10 cellular contexts compared by ENCODE assay signal in the genomic region with DNA sequence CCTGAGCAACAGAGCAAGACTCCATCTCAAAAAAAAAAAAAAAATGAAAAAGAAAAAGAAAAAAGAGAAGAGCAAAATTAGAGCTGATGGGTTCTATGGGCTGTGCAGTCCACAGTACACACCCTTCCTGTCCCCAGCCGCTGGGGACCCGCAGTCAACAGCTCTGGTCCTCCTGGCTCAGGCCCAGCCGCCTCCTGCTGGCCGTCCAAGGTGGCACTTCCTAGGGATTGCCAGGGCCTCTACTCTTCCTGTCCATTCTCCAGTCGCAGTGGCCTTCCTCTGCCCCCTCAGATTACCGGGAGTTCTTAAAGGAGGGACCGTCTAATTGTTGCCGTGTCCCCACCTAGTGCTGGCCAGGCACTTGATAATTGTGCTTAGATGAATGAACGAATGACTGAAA. TPM values are rescaled to one million over a fixed set of nuclear protein-coding genes. Genes with fewer than 3 reads are reported as not detected.
DNase-seq lines count a peak whose midpoint lies in the region; ATAC-seq and TF ChIP-seq lines count a peak whose summit lies in the region.
"Had no signal": no experiment of that assay in that cellular context is flagged by ENCODE, and none has a peak within 500 bp of the region (broad histone marks: within the 10 kb centered on the region; RNA-seq: fewer than 3 reads in every experiment).

No MANE protein-coding gene starts in this region.

- H3K4me2 ChIP-seq in Loucy (ENCODE audit: low read depth, low read length, poor library complexity, severe bottlenecking): no peak overlapping the region

- TF ChIP-seq CTCF in Loucy (conservative IDR thresholded peaks at IDR 0.05; ENCODE audit: low read length): peak; percentile 47
- no peak for TF ChIP-seq CTCF in brain microvascular endothelial cell (IDR thresholded peaks at IDR 0.05; ENCODE audit: low read depth, low read length, missing control alignments)
- TF ChIP-seq CTCF in esophagus squamous epithelium (IDR thresholded peaks at IDR 0.05): peak in 2 of 6 experiments; percentile 27 to 44
- TF ChIP-seq CTCF in left lung (IDR thresholded peaks at IDR 0.05): peak in 1 of 2 donors; percentile 18

- H3K27ac ChIP-seq in brain microvascular endothelial cell (no peak overlapping the region), esophagus squamous epithelium (no peak overlapping the region), left lung (no peak overlapping the region)
- no peak overlapping the region for H3K27ac ChIP-seq in naive thymus-derived CD4-positive, alpha-beta T cell (ENCODE audit: low read depth, low read length)
- H3K27ac ChIP-seq: SJSA1 had no signal

- H2AFZ ChIP-seq in Loucy (ENCODE audit: low read length): no peak overlapping the region

- H3F3A ChIP-seq in Loucy (ENCODE audit: low read depth): no peaks in the 10 kb centered on the region

- H3K9me3 ChIP-seq in Loucy (ENCODE audit: insufficient read depth, low read depth, low read length) (no peaks in the 10 kb centered on the region), esophagus squamous epithelium (no peaks in the 10 kb centered on the region), left lung (no peaks in the 10 kb centered on the region)
- H3K9me3 ChIP-seq in naive thymus-derived CD4-positive, alpha-beta T cell (ENCODE audit: control insufficient read depth in 2 of 3, low read length in 3 of 3): no peaks in the 10 kb centered on the region
- H3K9me3 ChIP-seq: SJSA1 had no signal

- no peaks in the 10 kb centered on the region for H3K9me3 Mint-ChIP-seq in naive thymus-derived CD4-positive, alpha-beta T cell
- no peaks in the 10 kb centered on the region for H3K9me3 Mint-ChIP-seq in activated T-helper 2 cell treated with anti-CD3 and anti-CD28 coated beads, Interferon-gamma antibody, Interleukin-2, Interleukin-4, amounts not matched to agents 10 μg/mL and 5 μg/mL and 100 μg/mL, durations not matched to agents 14 hours and 24 hours and 36 hours

- H3K36me3 ChIP-seq in Loucy (ENCODE audit: insufficient read depth, low read length) (no peaks in the 10 kb centered on the region), brain microvascular endothelial cell (replicated peaks) (no peaks in the 10 kb centered on the region), esophagus squamous epithelium (no peaks in the 10 kb centered on the region), left lung (no peaks in the 10 kb centered on the region)
- no peaks in the 10 kb centered on the region for H3K36me3 ChIP-seq in naive thymus-derived CD4-positive, alpha-beta T cell (ENCODE audit: control insufficient read depth in 2 of 3, insufficient read depth in 3 of 3, low read length in 3 of 3)
- H3K36me3 ChIP-seq: SJSA1 had no signal

- H3K4me1 ChIP-seq in Loucy (ENCODE audit: insufficient read depth, low read length, poor library complexity, severe bottlenecking) (no peaks in the 10 kb centered on the region), esophagus squamous epithelium (no peaks in the 10 kb centered on the region), left lung (no peaks in the 10 kb centered on the region)
- H3K4me1 ChIP-seq in naive thymus-derived CD4-positive, alpha-beta T cell (ENCODE audit: control insufficient read depth in 2 of 2, insufficient read depth in 2 of 2, low read length in 2 of 2): no peaks in the 10 kb centered on the region
- H3K4me1 ChIP-seq: SJSA1 had no signal

- CTCF ChIA-PET in naive thymus-derived CD4-positive, alpha-beta T cell (lab: Charles Lee): interaction anchor here (0.7 kb wide), 1 partner anchor 90 kb away, joined by 3 read pairs; no protein-coding TSS in a partner anchor

- DNase-seq in Daoy (ENCODE audit: low read depth) (peak; percentile 73), brain microvascular endothelial cell (peak; percentile 7), esophagus squamous epithelium (lab: John Stamatoyannopoulos, UW) (no peak), left lung (no peak), NCI-H1092 (lab: John Stamatoyannopoulos, UW) (no peak)
- DNase-seq in naive thymus-derived CD4-positive, alpha-beta T cell: no peak
- no peak for DNase-seq in activated T-helper 2 cell treated with anti-CD3 and anti-CD28 coated beads, Interferon-gamma antibody, Interleukin-2, Interleukin-4, amounts not matched to agents 10 μg/mL and 5 μg/mL and 100 μg/mL, durations not matched to agents 14 hours and 24 hours and 36 hours (ENCODE audit: low spot score)
- DNase-seq: stimulated activated CD4-positive, alpha-beta T cell treated with anti-CD3 and anti-CD28 coated beads, Interleukin-4, amount 100 ng/mL, for 24 hours had no signal

- no peak for TF ChIP-seq POLR2A in esophagus squamous epithelium (IDR thresholded peaks at IDR 0.05)

- no peaks in the 10 kb centered on the region for H3K9me2 ChIP-seq in Loucy (replicated peaks; ENCODE audit: low read depth, low read length)

- H3K27me3 ChIP-seq in Loucy (ENCODE audit: insufficient read depth, low read length, poor library complexity, severe bottlenecking): no peaks in the 10 kb centered on the region
- no peaks in the 10 kb centered on the region for H3K27me3 ChIP-seq in brain microvascular endothelial cell (replicated peaks)
- H3K27me3 ChIP-seq in naive thymus-derived CD4-positive, alpha-beta T cell (ENCODE audit: control insufficient read depth in 2 of 2, insufficient read depth in 2 of 2, low read length in 2 of 2): no peaks in the 10 kb centered on the region
- no peaks in the 10 kb centered on the region for H3K27me3 ChIP-seq in esophagus squamous epithelium
- H3K27me3 ChIP-seq in left lung: no peaks in the 10 kb centered on the region
- H3K27me3 ChIP-seq: SJSA1 had no signal

- peak; percentile 79 for ATAC-seq in naive thymus-derived CD4-positive, alpha-beta T cell
- ATAC-seq in left lung: no peak

- POLR2A ChIA-PET in naive thymus-derived CD4-positive, alpha-beta T cell (lab: Charles Lee): no interaction called here

- WGBS in esophagus squamous epithelium, 2 donors: 67 to 77% methylated on average over 6 to 9 of the region's 9 CpGs

- no peaks in the 10 kb centered on the region for H4K20me1 ChIP-seq in Loucy (ENCODE audit: insufficient read depth, low read length, poor library complexity, severe bottlenecking)

- no peak overlapping the region for H3K4me3 Mint-ChIP-seq in naive thymus-derived CD4-positive, alpha-beta T cell
- no peak overlapping the region for H3K4me3 Mint-ChIP-seq in activated T-helper 2 cell treated with anti-CD3 and anti-CD28 coated beads, Interferon-gamma antibody, Interleukin-2, Interleukin-4, amounts not matched to agents 10 μg/mL and 5 μg/mL and 100 μg/mL, durations not matched to agents 14 hours and 24 hours and 36 hours (ENCODE audit: low read depth)

- H3K79me2 ChIP-seq in Loucy (ENCODE audit: insufficient read depth, low read length): no peaks in the 10 kb centered on the region

- H3K4me3 ChIP-seq in Loucy (ENCODE audit: low read length, poor library complexity, severe bottlenecking) (no peak overlapping the region), brain microvascular endothelial cell (ENCODE audit: low read depth, low read length) (no peak overlapping the region), esophagus squamous epithelium (no peak overlapping the region), left lung (no peak overlapping the region)
- no peak overlapping the region for H3K4me3 ChIP-seq in naive thymus-derived CD4-positive, alpha-beta T cell (ENCODE audit: low read length)
- H3K4me3 ChIP-seq: SJSA1 had no signal

- H3K36me3 Mint-ChIP-seq in naive thymus-derived CD4-positive, alpha-beta T cell: no peaks in the 10 kb centered on the region
- H3K36me3 Mint-ChIP-seq in activated T-helper 2 cell treated with anti-CD3 and anti-CD28 coated beads, Interferon-gamma antibody, Interleukin-2, Interleukin-4, amounts not matched to agents 10 μg/mL and 5 μg/mL and 100 μg/mL, durations not matched to agents 14 hours and 24 hours and 36 hours (ENCODE audit: low read depth): no peaks in the 10 kb centered on the region

- intact Hi-C loops in naive thymus-derived CD4-positive, alpha-beta T cell (cut with micrococcal nuclease): no loop called here
- intact Hi-C loops in esophagus squamous epithelium (cut with DNase I) (no loop called here), left lung (cut with DNase I) (no loop called here)
- intact Hi-C loops in activated T-helper 2 cell treated with anti-CD3 and anti-CD28 coated beads, Interferon-gamma antibody, Interleukin-2, Interleukin-4, amounts not matched to agents 10 μg/mL and 5 μg/mL and 100 μg/mL, durations not matched to agents 14 hours and 24 hours and 36 hours (cut with micrococcal nuclease): no loop called here

- H3K27me3 Mint-ChIP-seq in naive thymus-derived CD4-positive, alpha-beta T cell: peaks cover 0 to 15% (median 0%) of the 10 kb centered on the region in 5 donors
- H3K27me3 Mint-ChIP-seq in activated T-helper 2 cell treated with anti-CD3 and anti-CD28 coated beads, Interferon-gamma antibody, Interleukin-2, Interleukin-4, amounts not matched to agents 10 μg/mL and 5 μg/mL and 100 μg/mL, durations not matched to agents 14 hours and 24 hours and 36 hours (ENCODE audit: low read depth): peaks cover 3% of the 10 kb centered on the region

- no peak overlapping the region for H3K9ac ChIP-seq in Loucy (ENCODE audit: low read depth, low read length, poor library complexity, severe bottlenecking)

- H3K27ac Mint-ChIP-seq in naive thymus-derived CD4-positive, alpha-beta T cell: no peak overlapping the region
- no peak overlapping the region for H3K27ac Mint-ChIP-seq in activated T-helper 2 cell treated with anti-CD3 and anti-CD28 coated beads, Interferon-gamma antibody, Interleukin-2, Interleukin-4, amounts not matched to agents 10 μg/mL and 5 μg/mL and 100 μg/mL, durations not matched to agents 14 hours and 24 hours and 36 hours

- in situ Hi-C loops in brain microvascular endothelial cell (cut with HindIII; ENCODE audit: low pct_ligation_motif_present, low sequenced_read_pairs): no loop called here

- peaks cover 0 to 4% (median 0%) of the 10 kb centered on the region in 7 donors for H3K4me1 Mint-ChIP-seq in naive thymus-derived CD4-positive, alpha-beta T cell
- peaks cover 5% of the 10 kb centered on the region for H3K4me1 Mint-ChIP-seq in activated T-helper 2 cell treated with anti-CD3 and anti-CD28 coated beads, Interferon-gamma antibody, Interleukin-2, Interleukin-4, amounts not matched to agents 10 μg/mL and 5 μg/mL and 100 μg/mL, durations not matched to agents 14 hours and 24 hours and 36 hours (ENCODE audit: low read depth)

RNA-seq across cellular contexts. Expression of a gene that starts 41.7 kb away (rescaled TPM):
- 10.5 and 15.8 TPM in 2 replicates for total RNA-seq in Daoy (2014; rRNA removed; shearing (Covaris generic))
- 10 to 100 TPM; 11.6 to 15.6 (median 13.2) TPM for total RNA-seq in naive thymus-derived CD4-positive, alpha-beta T cell
- polyA plus RNA-seq in naive thymus-derived CD4-positive, alpha-beta T cell: 10 to 100 TPM in 1 of 2 donors, 1 to 10 TPM in 1; 6.6 to 12.8 TPM
- total RNA-seq in esophagus squamous epithelium (1 to 10 TPM; 2.7 to 8.0 (median 4.3) TPM), left lung (10 to 100 TPM; 10.9 to 11.5 TPM)
- 11.8 and 11.9 TPM in 2 replicates for total RNA-seq in activated T-helper 2 cell treated with anti-CD3 and anti-CD28 coated beads, Interferon-gamma antibody, Interleukin-2, Interleukin-4, amounts not matched to agents 10 μg/mL and 5 μg/mL and 100 μg/mL, durations not matched to agents 14 hours and 24 hours and 36 hours

Comparison
In these comparisons a context has a peak if more than half of its experiments do, and no peak if none do; other contexts are left out.
1. DNase-seq: peak in Daoy (single experiment) and brain microvascular endothelial cell (single experiment); none in naive thymus-derived CD4-positive, alpha-beta T cell (0 of 9), esophagus squamous epithelium (single experiment), left lung (0 of 2), activated T-helper 2 cell treated with anti-CD3 and anti-CD28 coated beads, Interferon-gamma antibody, Interleukin-2, Interleukin-4, amounts not matched to agents 10 μg/mL and 5 μg/mL and 100 μg/mL, durations not matched to agents 14 hours and 24 hours and 36 hours (single experiment) and NCI-H1092 (single experiment).